ENCODE assay signal across 20 cellular contexts in the genomic region with DNA sequence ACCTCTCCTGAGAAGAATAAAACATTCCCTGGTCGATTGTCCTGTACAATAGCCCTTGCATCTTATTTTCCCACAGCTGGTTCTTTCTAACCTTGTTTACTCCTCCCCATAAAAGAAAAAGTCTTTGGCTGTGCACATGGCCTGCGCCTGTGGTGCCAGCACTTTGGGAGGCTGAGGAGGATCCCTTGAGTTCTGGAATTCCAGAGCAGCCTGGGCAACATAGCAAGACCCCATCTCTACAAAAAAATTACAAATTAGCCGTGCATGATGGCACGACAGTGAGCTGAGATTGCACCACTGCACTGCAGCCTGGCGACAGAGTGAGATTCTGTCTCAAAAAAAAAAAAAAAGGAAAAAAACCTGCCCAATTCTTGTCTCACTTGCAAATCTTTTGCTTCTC. TPM values are rescaled to one million over a fixed set of nuclear protein-coding genes. Genes with fewer than 3 reads are reported as not detected.
DNase-seq lines count a peak whose midpoint lies in the region; ATAC-seq and TF ChIP-seq lines count a peak whose summit lies in the region.
"Had no signal": no experiment of that assay in that cellular context is flagged by ENCODE, and none has a peak within 500 bp of the region (broad histone marks: within the 10 kb centered on the region; RNA-seq: fewer than 3 reads in every experiment).

No MANE protein-coding gene starts in this region.

- no peak overlapping the region for H3K9ac ChIP-seq in SK-N-MC (ENCODE audit: insufficient read length)

- no peak for DNase-seq in activated naive CD4-positive, alpha-beta T cell treated with anti-CD3 and anti-CD28 coated beads, Interleukin-2, amount 10 ng/mL, durations not matched to agents 7 days and 5 days
- DNase-seq in activated naive CD4-positive, alpha-beta T cell treated with anti-CD3 and anti-CD28 coated beads, Interleukin-2, amount 50 U/mL, for 72 hours (ENCODE audit: low spot score in 2 of 2) = no peak
- DNase-seq in SK-N-MC (ENCODE audit: low read depth, low spot score) (no peak), lower lobe of right lung (peak; percentile 10), HAP-1 (ENCODE audit: low spot score in 2 of 2) (no peak)
- DNase-seq: EL; GF-D8; HFFc6; MM.1S; NCI-H1092; NCI-H1436; NCI-H187 treated with DMSO at 0.1 percent for 48 hours; NCI-H226; NCI-H524; NCI-H774; NK-92 treated with Interleukin-12 subunit alpha and Interleukin-12 subunit beta, amount 100 ng/mL, for 24 hours; SIG-M5 had no signal

- H3K27ac Mint-ChIP-seq in activated naive CD4-positive, alpha-beta T cell treated with anti-CD3 and anti-CD28 coated beads, Interleukin-2, amount 10 ng/mL, durations not matched to agents 7 days and 5 days = peak overlapping the region; percentile 34
- no peak overlapping the region for H3K27ac Mint-ChIP-seq in activated naive CD4-positive, alpha-beta T cell treated with anti-CD3 and anti-CD28 coated beads, Interleukin-2, amount 50 U/mL, for 72 hours
- H3K27ac Mint-ChIP-seq: HFFc6 had no signal

- H3K4me3 ChIP-seq in SK-N-MC = no peak overlapping the region
- no peak overlapping the region for H3K4me3 ChIP-seq in lower lobe of right lung
- no peak overlapping the region for H3K4me3 ChIP-seq in HAP-1

- H3K9me3 Mint-ChIP-seq in activated naive CD4-positive, alpha-beta T cell treated with anti-CD3 and anti-CD28 coated beads, Interleukin-2, amount 10 ng/mL, durations not matched to agents 7 days and 5 days = peaks cover 2% of the 10 kb centered on the region
- H3K9me3 Mint-ChIP-seq in activated naive CD4-positive, alpha-beta T cell treated with anti-CD3 and anti-CD28 coated beads, Interleukin-2, amount 50 U/mL, for 72 hours = peaks cover 4 to 6% of the 10 kb centered on the region in 2 donors
- H3K9me3 Mint-ChIP-seq: HFFc6 had no signal

- no peak for TF ChIP-seq CTCF in lower lobe of right lung (IDR thresholded peaks at IDR 0.05)

- H3K27me3 ChIP-seq in lower lobe of right lung (ENCODE audit: low read depth) = no peaks in the 10 kb centered on the region
- no peaks in the 10 kb centered on the region for H3K27me3 ChIP-seq in HAP-1 (ENCODE audit: low read depth)

- H3K4me1 ChIP-seq in lower lobe of right lung = peaks cover 10% of the 10 kb centered on the region
- peaks cover 3% of the 10 kb centered on the region for H3K4me1 ChIP-seq in HAP-1

- no peaks in the 10 kb centered on the region for H3K9me3 ChIP-seq in SK-N-MC (ENCODE audit: low read depth, low read length)
- H3K9me3 ChIP-seq in lower lobe of right lung = no peaks in the 10 kb centered on the region
- H3K9me3 ChIP-seq in HAP-1 = no peaks in the 10 kb centered on the region

- intact Hi-C loops in lower lobe of right lung (cut with DNase I) = no loop called here

- no peak for ATAC-seq in activated naive CD4-positive, alpha-beta T cell treated with anti-CD3 and anti-CD28 coated beads, Interleukin-2, amount 50 U/mL, for 72 hours
- no peak for ATAC-seq in lower lobe of right lung
- no peak for ATAC-seq in HG02642 (IDR thresholded peaks at IDR 0.05; ENCODE audit: poor library complexity, unreplicated experiment)
- ATAC-seq in HG03280 (IDR thresholded peaks at IDR 0.05; ENCODE audit: unreplicated experiment) = no peak

- H3K27me3 Mint-ChIP-seq in activated naive CD4-positive, alpha-beta T cell treated with anti-CD3 and anti-CD28 coated beads, Interleukin-2, amount 10 ng/mL, durations not matched to agents 7 days and 5 days = peaks cover 54% of the 10 kb centered on the region

- H3K27ac ChIP-seq in SK-N-MC = peak overlapping the region; percentile 60; the same call in 1 of the 2 replicates
- no peak overlapping the region for H3K27ac ChIP-seq in lower lobe of right lung
- H3K27ac ChIP-seq: C4-2B had no signal

- in situ Hi-C loops in HAP-1 (cut with MboI; ENCODE audit: low sequenced_read_pairs) = loop anchor here (5.0 kb wide), 1 partner anchor 46 kb away; no protein-coding TSS in a partner anchor

- H3K36me3 ChIP-seq in SK-N-MC (ENCODE audit: insufficient read depth, low read length) (peaks cover 21% of the 10 kb centered on the region), lower lobe of right lung (peaks cover 4% of the 10 kb centered on the region), HAP-1 (replicated peaks) (no peaks in the 10 kb centered on the region)

- H3K4me3 Mint-ChIP-seq in activated naive CD4-positive, alpha-beta T cell treated with anti-CD3 and anti-CD28 coated beads, Interleukin-2, amount 10 ng/mL, durations not matched to agents 7 days and 5 days = no peak overlapping the region
- H3K4me3 Mint-ChIP-seq: HFFc6 had no signal

- H3K36me3 Mint-ChIP-seq in activated naive CD4-positive, alpha-beta T cell treated with anti-CD3 and anti-CD28 coated beads, Interleukin-2, amount 10 ng/mL, durations not matched to agents 7 days and 5 days = peaks cover 9% of the 10 kb centered on the region
- peaks cover 0 to 8% of the 10 kb centered on the region in 2 donors for H3K36me3 Mint-ChIP-seq in activated naive CD4-positive, alpha-beta T cell treated with anti-CD3 and anti-CD28 coated beads, Interleukin-2, amount 50 U/mL, for 72 hours

- peaks cover 38% of the 10 kb centered on the region for H3K4me1 Mint-ChIP-seq in activated naive CD4-positive, alpha-beta T cell treated with anti-CD3 and anti-CD28 coated beads, Interleukin-2, amount 10 ng/mL, durations not matched to agents 7 days and 5 days

- CTCF ChIA-PET in activated naive CD4-positive, alpha-beta T cell treated with anti-CD3 and anti-CD28 coated beads, Interleukin-2, amount 10 ng/mL, durations not matched to agents 7 days and 5 days (lab: Charles Lee) = interaction anchor here (4.7 kb wide), 1 partner anchor 48 kb away, joined by 31 read pairs; no protein-coding TSS in a partner anchor

RNA-seq across cellular contexts. Expression of gene NUP62, which starts 7.2 kb away (rescaled TPM):
- total RNA-seq in activated naive CD4-positive, alpha-beta T cell treated with anti-CD3 and anti-CD28 coated beads, Interleukin-2, amount 50 U/mL, for 72 hours = 100 to 1,000 TPM in 1 of 2 donors, 10 to 100 TPM in 1; 82.5 to 109 TPM
- total RNA-seq in lower lobe of right lung = 36.5 TPM

RNA-seq across cellular contexts. Expression of gene ATF5, which starts 7.5 kb away (rescaled TPM):
- 10 to 100 TPM in 1 of 2 donors, 1 to 10 TPM in 1; 7.7 to 13.2 TPM for total RNA-seq in activated naive CD4-positive, alpha-beta T cell treated with anti-CD3 and anti-CD28 coated beads, Interleukin-2, amount 50 U/mL, for 72 hours
- total RNA-seq in lower lobe of right lung = 13.8 TPM

RNA-seq across cellular contexts. Expression of gene SIGLEC11, which starts 24.4 kb away (rescaled TPM):
- not detected for total RNA-seq in activated naive CD4-positive, alpha-beta T cell treated with anti-CD3 and anti-CD28 coated beads, Interleukin-2, amount 50 U/mL, for 72 hours
- total RNA-seq in lower lobe of right lung = 7.7 TPM
- total RNA-seq: HFFc6 had no signal

RNA-seq across cellular contexts. Expression of gene IL4I1, which starts 39.9 kb away (rescaled TPM):
- total RNA-seq in activated naive CD4-positive, alpha-beta T cell treated with anti-CD3 and anti-CD28 coated beads, Interleukin-2, amount 50 U/mL, for 72 hours = 10 to 100 TPM in 1 of 2 donors, 1 to 10 TPM in 1; 6.3 to 11.1 TPM
- 1.6 TPM for total RNA-seq in lower lobe of right lung

RNA-seq across cellular contexts. Expression of gene TBC1D17, which starts 59.0 kb away (rescaled TPM):
- total RNA-seq in activated naive CD4-positive, alpha-beta T cell treated with anti-CD3 and anti-CD28 coated beads, Interleukin-2, amount 50 U/mL, for 72 hours = 10 to 100 TPM; 28.8 to 53.0 TPM
- total RNA-seq in lower lobe of right lung = 53.1 TPM
